In the genomic region with DNA sequence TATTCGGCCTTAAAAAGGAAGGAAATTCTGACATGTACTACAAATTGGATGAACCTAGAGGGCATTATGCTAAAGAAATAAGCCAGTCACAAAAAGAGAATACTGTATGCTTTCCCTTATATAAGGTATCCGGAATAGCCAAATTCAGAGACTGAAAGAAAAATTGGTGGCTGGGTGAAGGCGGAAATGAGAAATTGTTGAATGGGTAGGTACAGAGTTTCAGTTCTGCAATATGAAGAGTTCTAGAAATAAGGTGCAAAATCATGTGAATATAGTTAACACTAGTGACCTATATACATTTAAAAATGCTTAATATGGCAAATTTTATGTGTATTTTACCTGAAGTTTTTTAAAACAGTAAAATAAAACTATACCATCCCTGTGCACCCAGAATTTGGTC, we compare ENCODE assay signal across 11 cellular contexts. TPM values are rescaled to one million over a fixed set of nuclear protein-coding genes. Genes with fewer than 3 reads are reported as not detected.
A peak's percentile ranks its signal among the peaks of the same experiment; 100 is the strongest.
DNase-seq lines count a peak whose midpoint lies in the region; ATAC-seq lines count a peak whose summit lies in the region.
"Had no signal": no experiment of that assay in that cellular context is flagged by ENCODE, and none has a peak within 500 bp of the region (broad histone marks: within the 10 kb centered on the region; RNA-seq: fewer than 3 reads in every experiment).

No MANE protein-coding gene starts in this region.

- DNase-seq in RPMI8226 (peak; percentile 81), SKM-1 treated with dmso at 0.1 percent for 144 hours (lab: John Stamatoyannopoulos, UW; ENCODE audit: unreplicated experiment) (no peak), A172 (ENCODE audit: low spot score) (no peak), amygdala (lab: John Stamatoyannopoulos, UW) (no peak), head of caudate nucleus (no peak)
- DNase-seq: activated CD4-positive, CD25-positive, alpha-beta regulatory T cell treated with anti-CD3 and anti-CD28 coated beads, Interleukin-2, amount 50 U/mL, for 72 hours; activated naive CD4-positive, alpha-beta T cell treated with Interleukin-2 at 50 U/mL for 16 hours; KBM-7 had no signal

- intact Hi-C loops in head of caudate nucleus (cut with DNase I) = loop anchor here (5.0 kb wide), 1 partner anchor 267 kb away; no protein-coding TSS in a partner anchor

- ATAC-seq in GM18520 (IDR thresholded peaks at IDR 0.05; ENCODE audit: unreplicated experiment) (peak; percentile 87), GM21528 (IDR thresholded peaks at IDR 0.05; ENCODE audit: low FRiP score, unreplicated experiment) (peak; percentile 90), HG03103 (IDR thresholded peaks at IDR 0.05; ENCODE audit: low read depth, unreplicated experiment) (peak; percentile 87)

RNA-seq across cellular contexts. Expression of gene RPRD1A, which starts 51.7 kb away (rescaled TPM):
- total RNA-seq in A172 (2014; rRNA removed; shearing (Covaris generic)) = 80.6 and 83.3 TPM in 2 replicates
